Comparison of ENCODE assay signal across 8 cellular contexts in the genomic region with DNA sequence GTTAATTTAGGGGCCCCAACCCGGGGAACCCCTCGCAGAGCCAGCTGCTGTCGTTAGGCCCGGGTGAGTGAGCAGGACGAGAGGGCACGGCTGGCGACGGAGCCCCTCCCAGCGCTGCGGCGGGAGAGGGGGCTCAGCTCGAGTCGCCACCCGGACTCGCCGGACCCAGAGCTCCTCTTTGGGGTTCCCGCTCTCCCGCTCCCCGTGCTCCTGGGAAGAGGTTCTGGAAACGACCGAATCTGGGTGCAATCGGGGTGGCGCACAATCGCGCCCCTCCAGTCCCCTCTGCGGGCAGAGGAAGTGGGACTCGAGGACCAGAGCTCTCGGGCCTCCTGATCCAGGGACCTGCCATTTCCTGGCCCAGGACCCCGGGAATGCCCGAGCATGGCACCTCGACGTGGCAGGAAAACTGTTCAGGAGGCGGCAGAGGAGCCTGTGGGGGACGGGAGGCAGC. TPM values are rescaled to one million over a fixed set of nuclear protein-coding genes. Genes with fewer than 3 reads are reported as not detected.
A peak's percentile ranks its signal among the peaks of the same experiment; 100 is the strongest.
DNase-seq lines count a peak whose midpoint lies in the region; ATAC-seq and TF ChIP-seq lines count a peak whose summit lies in the region.

No MANE protein-coding gene starts in this region.

- CTCF ChIA-PET in mammary epithelial cell (lab: Charles Lee; ENCODE audit: low non-redundant PET) = interaction anchor here (0.6 to 1.0 kb wide), 2 partner anchors 27 to 228 kb away, joined by 3 to 7 read pairs; no protein-coding TSS in a partner anchor
- CTCF ChIA-PET in HEK293T (lab: Yijun Ruan, JAX) = interaction anchor here (0.6 to 1.8 kb wide), 9 partner anchors 17 to 401 kb away, joined by 3 to 18 read pairs (median 4); no protein-coding TSS in a partner anchor

- H3K27ac ChIP-seq in mammary epithelial cell (ENCODE audit: insufficient read depth, low read depth, low read length) = no peak overlapping the region

- DNase-seq in BE2C (peak; percentile 4), mammary epithelial cell (no peak), mucosa of descending colon (no peak), NCI-H524 treated with DMSO at 0.1 percent for 48 hours (lab: John Stamatoyannopoulos, UW) (no peak), HEK293T (ENCODE audit: extremely low spot score) (no peak), OCI-M2 (lab: John Stamatoyannopoulos, UW; ENCODE audit: unreplicated experiment) (no peak)

- H3K4me1 ChIP-seq in BE2C = no peaks in the 10 kb centered on the region
- H3K4me1 ChIP-seq in mammary epithelial cell (ENCODE audit: insufficient read depth, low read length) = peaks cover 3% of the 10 kb centered on the region
- H3K4me1 ChIP-seq in mucosa of descending colon (ENCODE audit: low read depth) = no peaks in the 10 kb centered on the region

- H3K9me3 ChIP-seq in BE2C (no peaks in the 10 kb centered on the region), mammary epithelial cell (replicated peaks; ENCODE audit: insufficient read depth, low read length) (no peaks in the 10 kb centered on the region), mucosa of descending colon (no peaks in the 10 kb centered on the region)

- no peaks in the 10 kb centered on the region for H4K20me1 ChIP-seq in mammary epithelial cell (ENCODE audit: insufficient read depth, low read length)

- 47% methylated on average over 21 of the region's 34 CpGs for WGBS in mammary epithelial cell (ENCODE audit: low coverage, missing lambda C conversion rate)

- dilution Hi-C loops in mammary epithelial cell (cut with HindIII; ENCODE audit: low sequenced_read_pairs) = loop anchor here (10.0 kb wide), 2 partner anchors 61 to 329 kb away; a partner anchor contains a TSS

- in situ Hi-C loops in mammary epithelial cell (cut with MboI; ENCODE audit: low sequenced_read_pairs in 2 of 2) = no loop called here

- peak; percentile 20 for ATAC-seq in HG03354 (IDR thresholded peaks at IDR 0.05; ENCODE audit: poor library complexity, severe bottlenecking, unreplicated experiment)
- ATAC-seq in mucosa of descending colon = peak; percentile 12
- no peak for ATAC-seq in HG03196 (IDR thresholded peaks at IDR 0.05; ENCODE audit: unreplicated experiment)

- H3K4me3 ChIP-seq in BE2C (ENCODE audit: low read depth, low read length) (peak overlapping the region; percentile 58), mammary epithelial cell (replicated peaks in 1 of 3; ENCODE audit: insufficient read depth in 1 of 3, low read depth in 2 of 3, low read length in 3 of 3) (peak overlapping the region; percentile 24 to 53 (median 48)), mucosa of descending colon (no peak overlapping the region)

- TF ChIP-seq CTCF in BE2C (IDR thresholded peaks at IDR 0.05; ENCODE audit: low read depth, low read length) = no peak
- no peak for TF ChIP-seq CTCF in mammary epithelial cell (conservative IDR thresholded peaks at IDR 0.05 in 1 of 2, IDR thresholded peaks at IDR 0.05 in 1 of 2; ENCODE audit: extremely low read depth in 1 of 2, insufficient read depth in 1 of 2, low read depth in 1 of 2, low read length in 2 of 2)
- no peak for TF ChIP-seq CTCF in mucosa of descending colon (IDR thresholded peaks at IDR 0.05)

- no peaks in the 10 kb centered on the region for H3K36me3 ChIP-seq in BE2C
- no peaks in the 10 kb centered on the region for H3K36me3 ChIP-seq in mammary epithelial cell (ENCODE audit: insufficient read depth, low read length)
- no peaks in the 10 kb centered on the region for H3K36me3 ChIP-seq in mucosa of descending colon (ENCODE audit: low read depth)

- no peak overlapping the region for H3K9ac ChIP-seq in mammary epithelial cell (ENCODE audit: insufficient read depth, low read length)

- intact Hi-C loops in mammary epithelial cell (cut with micrococcal nuclease) = loop anchor here (1.0 to 5.0 kb wide), 4 partner anchors 26 to 330 kb away; a partner anchor contains a TSS
- intact Hi-C loops in mucosa of descending colon (cut with DNase I, micrococcal nuclease) = loop anchor here in 1 of 2 donors (10.0 kb wide), 1 partner anchor 329 kb away; a partner anchor contains a TSS

- no TSS peak for BruUV-seq in mammary epithelial cell (replicated peaks; lab: Mats Ljungman, UMichigan)

- H3K27me3 ChIP-seq in BE2C = no peaks in the 10 kb centered on the region
- H3K27me3 ChIP-seq in mammary epithelial cell (ENCODE audit: insufficient read depth, low read length) = no peaks in the 10 kb centered on the region

- peak overlapping the region; percentile 85 for H2AFZ ChIP-seq in mammary epithelial cell (ENCODE audit: low read depth, low read length)

- H3K4me2 ChIP-seq in mammary epithelial cell (ENCODE audit: insufficient read depth, low read depth, low read length) = peak overlapping the region; percentile 69

- H3K79me2 ChIP-seq in mammary epithelial cell (ENCODE audit: insufficient read depth, low read length) = no peaks in the 10 kb centered on the region

- POLR2A ChIA-PET in HEK293T (lab: Yijun Ruan, JAX) = interaction anchor here (0.5 to 2.0 kb wide), 6 partner anchors 10 to 433 kb away, joined by 3 to 6 read pairs (median 4); no protein-coding TSS in a partner anchor

TF ChIP-seq in HEK293T, 16 proteins besides CTCF, POLR2A, EP300 and RAD21:
- no peak for TF ChIP-seq FOXA1 (IDR thresholded peaks at IDR 0.05)
- TF ChIP-seq ZNF384 (IDR thresholded peaks at IDR 0.05) = no peak
- no peak; the same call in 1 of the 2 replicates for TF ChIP-seq L3MBTL2 (conservative IDR thresholded peaks at IDR 0.05)
- TF ChIP-seq, protein P1, sequence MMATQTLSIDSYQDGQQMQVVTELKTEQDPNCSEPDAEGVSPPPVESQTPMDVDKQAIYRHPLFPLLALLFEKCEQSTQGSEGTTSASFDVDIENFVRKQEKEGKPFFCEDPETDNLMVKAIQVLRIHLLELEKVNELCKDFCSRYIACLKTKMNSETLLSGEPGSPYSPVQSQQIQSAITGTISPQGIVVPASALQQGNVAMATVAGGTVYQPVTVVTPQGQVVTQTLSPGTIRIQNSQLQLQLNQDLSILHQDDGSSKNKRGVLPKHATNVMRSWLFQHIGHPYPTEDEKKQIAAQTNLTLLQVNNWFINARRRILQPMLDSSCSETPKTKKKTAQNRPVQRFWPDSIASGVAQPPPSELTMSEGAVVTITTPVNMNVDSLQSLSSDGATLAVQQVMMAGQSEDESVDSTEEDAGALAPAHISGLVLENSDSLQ (IDR thresholded peaks at IDR 0.05) = no peak
- no peak for TF ChIP-seq ARNT (IDR thresholded peaks at IDR 0.05)
- no peak for TF ChIP-seq CTBP1 (IDR thresholded peaks at IDR 0.05; ENCODE audit: borderline replicate concordance)
- TF ChIP-seq LEF1 (IDR thresholded peaks at IDR 0.05; ENCODE audit: borderline replicate concordance) = no peak
- TF ChIP-seq BHLHE40 (IDR thresholded peaks at IDR 0.05; ENCODE audit: borderline replicate concordance) = no peak
- TF ChIP-seq ELF4 (IDR thresholded peaks at IDR 0.05) = no peak
- TF ChIP-seq TARDBP (IDR thresholded peaks at IDR 0.05) = no peak
- no peak for TF ChIP-seq FOXM1 (IDR thresholded peaks at IDR 0.05; ENCODE audit: borderline replicate concordance)
- no peak for TF ChIP-seq SUZ12 (IDR thresholded peaks at IDR 0.05)
- TF ChIP-seq SP1 (IDR thresholded peaks at IDR 0.05) = no peak
- TF ChIP-seq NFRKB (IDR thresholded peaks at IDR 0.05) = no peak
- TF ChIP-seq FOXK2 (IDR thresholded peaks at IDR 0.05) = no peak
- TF ChIP-seq HDGF (IDR thresholded peaks at IDR 0.05; ENCODE audit: borderline replicate concordance) = no peak

RNA-seq across cellular contexts. Expression of a gene that starts 37.3 kb away (rescaled TPM):
- 90.3 TPM for polyA plus RNA-seq in BE2C (2012; ENCODE audit: insufficient read depth, insufficient read length, low read depth)
- total RNA-seq in mammary epithelial cell (10 to 100 TPM; 15.8 to 48.6 TPM), mucosa of descending colon (100 to 1,000 TPM in 1 of 3 donors, 10 to 100 TPM in 2; 82.1 to 108 (median 90.1) TPM)
- polyA plus RNA-seq in mammary epithelial cell = 36.9 TPM
- polyA minus RNA-seq in mammary epithelial cell = 35.6 TPM

RNA-seq across cellular contexts. Expression of a gene that starts 40.7 kb away (rescaled TPM):
- 5.9 TPM for polyA plus RNA-seq in BE2C (2012; ENCODE audit: insufficient read depth, insufficient read length, low read depth)
- total RNA-seq in mammary epithelial cell (1 to 10 TPM; 6.0 to 9.5 TPM), mucosa of descending colon (10 to 100 TPM in 2 of 3 donors, 1 to 10 TPM in 1; 9.4 to 14.0 (median 12.0) TPM)
- polyA plus RNA-seq in mammary epithelial cell = 3.5 TPM
- 7.2 TPM for polyA minus RNA-seq in mammary epithelial cell

RNA-seq across cellular contexts. Expression of a gene that starts 58.5 kb away (rescaled TPM):
- polyA plus RNA-seq in BE2C (2012; ENCODE audit: insufficient read depth, insufficient read length, low read depth) = 243 TPM
- total RNA-seq in mammary epithelial cell = 100 to 1,000 TPM; 170 to 219 TPM
- 582 TPM for polyA plus RNA-seq in mammary epithelial cell
- polyA minus RNA-seq in mammary epithelial cell = 755 TPM
- total RNA-seq in mucosa of descending colon = 100 to 1,000 TPM in 1 of 3 donors, 10 to 100 TPM in 2; 25.4 to 143 (median 96.9) TPM
